18 cellular contexts compared by ENCODE assay signal in genomic region chr13:46775385-46776065, GRCh38.
"Had no signal": no experiment of that assay in that cellular context is flagged by ENCODE, and none has a peak within 500 bp of the region (broad histone marks: within the 10 kb centered on the region; RNA-seq: fewer than 3 reads in every experiment).

No MANE protein-coding gene starts in this region.

- H3K27me3 Mint-ChIP-seq: activated naive CD8-positive, alpha-beta T cell treated with anti-CD3 and anti-CD28 coated beads for 36 hours; central memory CD8-positive, alpha-beta T cell; stimulated activated memory B cell treated with anti-CD40 and anti-IgM and Interleukin-4, amounts not matched to agents 10 μg/mL and 1 μg/mL and 100 μg/mL, for 72 hours; T-helper 17 cell had no signal

- H3K4me3 Mint-ChIP-seq: activated naive CD8-positive, alpha-beta T cell treated with anti-CD3 and anti-CD28 coated beads for 36 hours; central memory CD8-positive, alpha-beta T cell; immature natural killer cell; natural killer cell; stimulated activated memory B cell treated with anti-CD40 and anti-IgM and Interleukin-4, amounts not matched to agents 10 μg/mL and 1 μg/mL and 100 μg/mL, for 72 hours; T-helper 17 cell had no signal

- H3K4me1 Mint-ChIP-seq: central memory CD8-positive, alpha-beta T cell; immature natural killer cell; natural killer cell; stimulated activated memory B cell treated with anti-CD40 and anti-IgM and Interleukin-4, amounts not matched to agents 10 μg/mL and 1 μg/mL and 100 μg/mL, for 72 hours; T-helper 17 cell had no signal

- H3K27ac Mint-ChIP-seq: activated naive CD8-positive, alpha-beta T cell treated with anti-CD3 and anti-CD28 coated beads for 36 hours; immature natural killer cell; natural killer cell; stimulated activated memory B cell treated with anti-CD40 and anti-IgM and Interleukin-4, amounts not matched to agents 10 μg/mL and 1 μg/mL and 100 μg/mL, for 72 hours; T-helper 17 cell had no signal

- H3K9me3 Mint-ChIP-seq: activated naive CD8-positive, alpha-beta T cell treated with anti-CD3 and anti-CD28 coated beads for 36 hours; central memory CD8-positive, alpha-beta T cell; immature natural killer cell; natural killer cell; stimulated activated memory B cell treated with anti-CD40 and anti-IgM and Interleukin-4, amounts not matched to agents 10 μg/mL and 1 μg/mL and 100 μg/mL, for 72 hours had no signal

- DNase-seq: activated CD4-positive, alpha-beta T cell treated with anti-CD3 and anti-CD28 coated beads for 1 hour; activated naive CD8-positive, alpha-beta T cell treated with anti-CD3 and anti-CD28 coated beads for 36 hours; amniotic stem cell; body of pancreas; cortex of kidney; gastrocnemius medialis; immature natural killer cell; kidney glomerular epithelial cell; natural killer cell; pancreas; spleen; stimulated activated CD4-positive, alpha-beta T cell treated with anti-CD3 and anti-CD28 coated beads, Interleukin-4, amount 100 ng/mL, for 4 hours; T-helper 17 cell; transverse colon; uterus had no signal

- ATAC-seq: body of pancreas; gastrocnemius medialis; natural killer cell; pancreas; stimulated activated memory B cell treated with anti-CD40 and anti-IgM and Interleukin-4, amounts not matched to agents 10 μg/mL and 1 μg/mL and 100 μg/mL, for 72 hours; T-helper 17 cell had no signal

- H3K4me1 ChIP-seq: body of pancreas, gastrocnemius medialis, pancreas, spleen had no signal

- H3K27me3 ChIP-seq: body of pancreas, gastrocnemius medialis, pancreas, spleen, transverse colon, uterus had no signal

- H3K27ac ChIP-seq: body of pancreas, gastrocnemius medialis, pancreas, spleen, VCaP had no signal

- H3K4me3 ChIP-seq: body of pancreas, gastrocnemius medialis, pancreas, spleen, transverse colon, uterus had no signal

- H3K9me3 ChIP-seq: body of pancreas, gastrocnemius medialis, pancreas, transverse colon, uterus had no signal

- H3K36me3 ChIP-seq: uterus had no signal
